In genomic region chr6:10837692-10837996, GRCh38 we compare ENCODE assay signal across 9 cellular contexts. TPM values are rescaled to one million over a fixed set of nuclear protein-coding genes. Genes with fewer than 3 reads are reported as not detected.
DNase-seq lines count a peak whose midpoint lies in the region; ATAC-seq and TF ChIP-seq lines count a peak whose summit lies in the region.
"Had no signal": no experiment of that assay in that cellular context is flagged by ENCODE, and none has a peak within 500 bp of the region (broad histone marks: within the 10 kb centered on the region; RNA-seq: fewer than 3 reads in every experiment).

No MANE protein-coding gene starts in this region.

- no peaks in the 10 kb centered on the region for H3K79me2 ChIP-seq in MM.1S (ENCODE audit: low read length)

- H3K9me3 ChIP-seq in MM.1S (replicated peaks; ENCODE audit: insufficient read depth, low read length), result no peaks in the 10 kb centered on the region
- H3K9me3 ChIP-seq in iPS-15b (ENCODE audit: control insufficient read depth, insufficient read depth, low read length), result no peaks in the 10 kb centered on the region
- peaks cover 0 to 9% (median 0%) of the 10 kb centered on the region in 8 donors for H3K9me3 ChIP-seq in spleen

- H3K36me3 ChIP-seq in MM.1S (replicated peaks; ENCODE audit: insufficient read depth, low read length) (no peaks in the 10 kb centered on the region), iPS-15b (ENCODE audit: control insufficient read depth, insufficient read depth, low read length) (no peaks in the 10 kb centered on the region), spleen (no peaks in the 10 kb centered on the region)

- intact Hi-C loops in spleen (cut with DNase I; ENCODE audit: low total_unique reads), result no loop called here

- peak overlapping the region; percentile 96 for H3K4me2 ChIP-seq in MM.1S (ENCODE audit: low read depth, low read length)

- no peak for TF ChIP-seq CTCF in MM.1S (IDR thresholded peaks at IDR 0.05; ENCODE audit: low read length)
- no peak for TF ChIP-seq CTCF in spleen (IDR thresholded peaks at IDR 0.05 in 8 of 11, conservative IDR thresholded peaks at IDR 0.05 in 3 of 11)
- no peak for TF ChIP-seq CTCF in foreskin keratinocyte (conservative IDR thresholded peaks at IDR 0.05)

- TF ChIP-seq POLR2A in spleen (IDR thresholded peaks at IDR 0.05), result no peak

- H3K4me3 ChIP-seq in MM.1S (ENCODE audit: low read length) (peak overlapping the region; percentile 74), iPS-15b (ENCODE audit: low read depth, low read length) (peak overlapping the region; percentile 77), spleen (peak overlapping the region; percentile 40 to 81 (median 72))

- H4K20me1 ChIP-seq in MM.1S (ENCODE audit: insufficient read depth, low read length), result no peaks in the 10 kb centered on the region

- no peaks in the 10 kb centered on the region for H3F3A ChIP-seq in MM.1S (ENCODE audit: insufficient read depth, low read length)

- H3K9me2 ChIP-seq in MM.1S (replicated peaks; ENCODE audit: insufficient read depth, low read length), result no peaks in the 10 kb centered on the region

- DNase-seq in G401 (ENCODE audit: low spot score) (peak; percentile 4), MM.1S (no peak), spleen (no peak), foreskin keratinocyte (no peak), NCI-H446 treated with DMSO at 0.1 percent for 48 hours (lab: John Stamatoyannopoulos, UW) (no peak)
- DNase-seq in activated naive CD4-positive, alpha-beta T cell treated with anti-CD3 and anti-CD28 coated beads, Interleukin-2, amount 50 U/mL, for 72 hours (ENCODE audit: low spot score in 2 of 2), result peak in 1 of 2 donors; percentile 24

- peak overlapping the region; percentile 82; the same call in 1 of the 2 replicates for H2AFZ ChIP-seq in MM.1S (ENCODE audit: low read length)

- H3K27ac ChIP-seq in MM.1S (ENCODE audit: low read length) (no peak overlapping the region), spleen (peak overlapping the region in 4 of 8 donors; percentile 55 to 86 (median 75)), foreskin keratinocyte (no peak overlapping the region)

- H3K4me1 ChIP-seq in MM.1S (ENCODE audit: low read length), result peaks cover 4% of the 10 kb centered on the region; the same call in 1 of the 2 replicates
- peaks cover 3% of the 10 kb centered on the region for H3K4me1 ChIP-seq in iPS-15b (ENCODE audit: control insufficient read depth, insufficient read depth, low read length)
- H3K4me1 ChIP-seq in spleen, result peaks cover 4 to 27% (median 22%) of the 10 kb centered on the region in 6 donors
- H3K4me1 ChIP-seq in foreskin keratinocyte, result no peaks in the 10 kb centered on the region

- peaks cover 7 to 30% of the 10 kb centered on the region in 2 donors for H3K36me3 Mint-ChIP-seq in activated naive CD4-positive, alpha-beta T cell treated with anti-CD3 and anti-CD28 coated beads, Interleukin-2, amount 50 U/mL, for 72 hours

- H3K9ac ChIP-seq in MM.1S (ENCODE audit: low read length), result peak overlapping the region; percentile 76
- H3K9ac ChIP-seq in iPS-15b (ENCODE audit: low read depth, low read length), result peak overlapping the region; percentile 20

- peak in 1 of 2 donors; percentile 13 for ATAC-seq in activated naive CD4-positive, alpha-beta T cell treated with anti-CD3 and anti-CD28 coated beads, Interleukin-2, amount 50 U/mL, for 72 hours
- ATAC-seq in GM21367 (IDR thresholded peaks at IDR 0.05; ENCODE audit: unreplicated experiment) (no peak), foreskin keratinocyte (no peak)

- H3K27ac Mint-ChIP-seq in activated naive CD4-positive, alpha-beta T cell treated with anti-CD3 and anti-CD28 coated beads, Interleukin-2, amount 50 U/mL, for 72 hours, result peak overlapping the region; percentile 84 to 86

- H3K27me3 ChIP-seq in MM.1S (replicated peaks; ENCODE audit: insufficient read depth, low read length) (peaks cover 37% of the 10 kb centered on the region), iPS-15b (ENCODE audit: control insufficient read depth, insufficient read depth, low read length) (peaks cover 20% of the 10 kb centered on the region), spleen (replicated peaks in 1 of 7) (peaks cover 0 to 66% (median 27%) of the 10 kb centered on the region in 7 donors), foreskin keratinocyte (peaks cover 43% of the 10 kb centered on the region)

- 0 to 1% (median 0%) methylated on average over 15 to 20 of the region's 20 CpGs for WGBS in spleen, 5 donors

- peaks cover 0 to 6% of the 10 kb centered on the region in 2 donors for H3K9me3 Mint-ChIP-seq in activated naive CD4-positive, alpha-beta T cell treated with anti-CD3 and anti-CD28 coated beads, Interleukin-2, amount 50 U/mL, for 72 hours

- in situ Hi-C loops in G401 (cut with HindIII; ENCODE audit: low sequenced_read_pairs), result no loop called here

RNA-seq across cellular contexts. Expression of gene MAK, which starts 0.7 kb away (rescaled TPM):
- 0.18 and 0.95 TPM in 2 replicates for total RNA-seq in G401 (2014; rRNA removed; shearing (Covaris generic))
- 1 to 10 TPM in 1 of 2 donors, under 1 TPM in 1; 0.05 to 1.1 TPM for total RNA-seq in activated naive CD4-positive, alpha-beta T cell treated with anti-CD3 and anti-CD28 coated beads, Interleukin-2, amount 50 U/mL, for 72 hours
- total RNA-seq in spleen (1 to 10 TPM in 4 of 7 donors, under 1 TPM in 3; 0.39 to 2.2 (median 1.1) TPM), foreskin keratinocyte (not detected in 2 replicates)
- polyA plus RNA-seq in spleen (under 1 TPM; 0.05 to 0.19 (median 0.11) TPM), foreskin keratinocyte (not detected in 2 replicates)

RNA-seq across cellular contexts. Expression of gene GCM2, which starts 44.2 kb away (rescaled TPM):
- total RNA-seq in G401 (2014; rRNA removed; shearing (Covaris generic)), result 0.78 TPM in 1 of 2 replicates, not detected in the other
- not detected for total RNA-seq in activated naive CD4-positive, alpha-beta T cell treated with anti-CD3 and anti-CD28 coated beads, Interleukin-2, amount 50 U/mL, for 72 hours
- total RNA-seq in spleen (not detected), foreskin keratinocyte (not detected in 2 replicates)
- polyA plus RNA-seq in spleen (not detected), foreskin keratinocyte (not detected in 2 replicates)
- total RNA-seq: SK-MEL-5 had no signal

RNA-seq across cellular contexts. Expression of gene SYCP2L, which starts 49.2 kb away (rescaled TPM):
- 0.68 and 2.5 TPM in 2 replicates for total RNA-seq in G401 (2014; rRNA removed; shearing (Covaris generic))
- total RNA-seq in activated naive CD4-positive, alpha-beta T cell treated with anti-CD3 and anti-CD28 coated beads, Interleukin-2, amount 50 U/mL, for 72 hours, result under 1 TPM; 0.39 to 0.71 TPM
- total RNA-seq in spleen (under 1 TPM in 5 of 7 donors, not detected in 2; 0.20 to 0.83 (median 0.34) TPM), foreskin keratinocyte (0.46 and 0.92 TPM in 2 replicates)
- polyA plus RNA-seq in spleen (under 1 TPM; 0.06 to 0.17 (median 0.12) TPM), foreskin keratinocyte (0.30 and 1.2 TPM in 2 replicates)
